ENCODE assay signal across 17 cellular contexts in genomic region chr9:2065704-2066103, GRCh38.
"Had no signal": no experiment of that assay in that cellular context is flagged by ENCODE, and none has a peak within 500 bp of the region (broad histone marks: within the 10 kb centered on the region; RNA-seq: fewer than 3 reads in every experiment).

No MANE protein-coding gene starts in this region.

- H3K4me1 ChIP-seq: adrenal gland, tibial artery, uterus had no signal

- H3K9me3 ChIP-seq: adrenal gland, esophagus squamous epithelium, lower lobe of right lung, tibial artery, uterus had no signal

- H3K36me3 ChIP-seq: uterus had no signal

- ATAC-seq: left colon, lower lobe of right lung, sciatic nerve had no signal

- H3K27me3 Mint-ChIP-seq: activated CD4-positive, alpha-beta memory T cell treated with anti-CD3 and anti-CD28 coated beads for 36 hours; activated naive CD4-positive, alpha-beta T cell treated with anti-CD3 and anti-CD28 coated beads, Interleukin-2, amount 10 ng/mL, durations not matched to agents 7 days and 5 days had no signal

- DNase-seq: activated CD4-positive, alpha-beta memory T cell treated with anti-CD3 and anti-CD28 coated beads for 36 hours; activated naive CD4-positive, alpha-beta T cell treated with anti-CD3 and anti-CD28 coated beads, Interleukin-2, amount 10 ng/mL, durations not matched to agents 7 days and 5 days; activated T-cell treated with anti-CD3 and anti-CD28 coated beads for 4 hours; adrenal gland; effector CD4-positive, alpha-beta T cell; esophagus squamous epithelium; left colon; lower lobe of right lung; nucleus accumbens; stimulated activated CD4-positive, alpha-beta T cell treated with anti-CD3 and anti-CD28 coated beads, Interleukin-4, amount 100 ng/mL, for 1 hour; tibial artery; uterus had no signal

- H3K27me3 ChIP-seq: adrenal gland, esophagus squamous epithelium, tibial artery, uterus had no signal

- H3K27ac ChIP-seq: lower lobe of right lung, tibial artery, uterus had no signal

- H3K4me3 Mint-ChIP-seq: activated CD4-positive, alpha-beta memory T cell treated with anti-CD3 and anti-CD28 coated beads for 36 hours; activated naive CD4-positive, alpha-beta T cell treated with anti-CD3 and anti-CD28 coated beads, Interleukin-2, amount 10 ng/mL, durations not matched to agents 7 days and 5 days; nephron; stimulated activated effector memory CD8-positive, alpha-beta T cell treated with anti-CD3 and anti-CD28 coated beads, Interleukin-12 subunit alpha, Interleukin-12 subunit beta, amount 100 ng/mL, for 72 hours had no signal

- H3K4me2 ChIP-seq: smooth muscle cell had no signal

- H3K9me3 Mint-ChIP-seq: activated CD4-positive, alpha-beta memory T cell treated with anti-CD3 and anti-CD28 coated beads for 36 hours; activated naive CD4-positive, alpha-beta T cell treated with anti-CD3 and anti-CD28 coated beads, Interleukin-2, amount 10 ng/mL, durations not matched to agents 7 days and 5 days; activated T-helper 2 cell treated with anti-CD3 and anti-CD28 coated beads, Interferon-gamma antibody, Interleukin-2, Interleukin-4, amounts not matched to agents 10 μg/mL and 5 μg/mL and 100 μg/mL, durations not matched to agents 14 hours and 24 hours and 36 hours; nephron; stimulated activated effector memory CD8-positive, alpha-beta T cell treated with anti-CD3 and anti-CD28 coated beads, Interleukin-12 subunit alpha, Interleukin-12 subunit beta, amount 100 ng/mL, for 72 hours had no signal

- H3K27ac Mint-ChIP-seq: activated naive CD4-positive, alpha-beta T cell treated with anti-CD3 and anti-CD28 coated beads, Interleukin-2, amount 10 ng/mL, durations not matched to agents 7 days and 5 days; activated T-helper 2 cell treated with anti-CD3 and anti-CD28 coated beads, Interferon-gamma antibody, Interleukin-2, Interleukin-4, amounts not matched to agents 10 μg/mL and 5 μg/mL and 100 μg/mL, durations not matched to agents 14 hours and 24 hours and 36 hours; nephron; stimulated activated effector memory CD8-positive, alpha-beta T cell treated with anti-CD3 and anti-CD28 coated beads, Interleukin-12 subunit alpha, Interleukin-12 subunit beta, amount 100 ng/mL, for 72 hours had no signal

- H3K4me3 ChIP-seq: adrenal gland, esophagus squamous epithelium, lower lobe of right lung, smooth muscle cell, tibial artery, uterus had no signal
